Comparison of ENCODE assay signal across 18 cellular contexts in genomic region chr4:119035941-119036737, GRCh38.
DNase-seq lines count a peak whose midpoint lies in the region; ATAC-seq and TF ChIP-seq lines count a peak whose summit lies in the region.
"Had no signal": no experiment of that assay in that cellular context is flagged by ENCODE, and none has a peak within 500 bp of the region (broad histone marks: within the 10 kb centered on the region; RNA-seq: fewer than 3 reads in every experiment).

No MANE protein-coding gene starts in this region.

- H3K79me2 ChIP-seq in PC-3 (ENCODE audit: low read length) = no peaks in the 10 kb centered on the region

- POLR2A ChIA-PET in PC-3 (lab: Charles Lee; ENCODE audit: unreplicated experiment) = no interaction called here

- H3K4me2 ChIP-seq in PC-3 (ENCODE audit: low read length) = no peak overlapping the region

- H3K9ac ChIP-seq in PC-3 (ENCODE audit: low read length) = no peak overlapping the region

- no peaks in the 10 kb centered on the region for H4K20me1 ChIP-seq in PC-3 (ENCODE audit: low read length)

- in situ Hi-C loops in ACHN (cut with HindIII; ENCODE audit: low pct_ligation_motif_present, low pct_unique_long_range_greater_than_20kb, low sequenced_read_pairs) = no loop called here

- H3K9me2 ChIP-seq in PC-3 (replicated peaks; ENCODE audit: low read length) = no peaks in the 10 kb centered on the region

- H3F3A ChIP-seq in PC-3 (ENCODE audit: low read length, unreplicated experiment) = no peaks in the 10 kb centered on the region

- DNase-seq in ACHN (peak; percentile 8), PC-3 (peak; percentile 15), left cardiac atrium (peak; percentile 45), sciatic nerve (ENCODE audit: low spot score) (no peak), GM20000 (ENCODE audit: low spot score) (no peak), NCI-H226 (no peak), dorsolateral prefrontal cortex (no peak)
- DNase-seq: activated B cell treated with CpG ODN at 0.5 μM for 24 hours; activated effector memory CD4-positive, alpha-beta T cell treated with Interleukin-2 at 50 U/mL for 16 hours; amygdala; CD4-positive, alpha-beta memory T cell; DMS79; H9; NCI-H345; pancreas; stimulated activated naive B cell treated with anti-CD40 and anti-IgM and Interleukin-4, amounts not matched to agents 10 μg/mL and 1 μg/mL and 100 μg/mL, for 72 hours; T-helper 1 cell had no signal

- BruUV-seq in PC-3 (replicated peaks; lab: Mats Ljungman, UMichigan) = no TSS peak

- no peak for ATAC-seq in PC-3
- no peak for ATAC-seq in left cardiac atrium
- peak; percentile 10 for ATAC-seq in sciatic nerve
- no peak for ATAC-seq in HG02852 (IDR thresholded peaks at IDR 0.05; ENCODE audit: unreplicated experiment)
- ATAC-seq: pancreas; stimulated activated naive B cell treated with anti-CD40 and anti-IgM and Interleukin-4, amounts not matched to agents 10 μg/mL and 1 μg/mL and 100 μg/mL, for 72 hours had no signal

- TF ChIP-seq CTCF in PC-3 (conservative IDR thresholded peaks at IDR 0.05; ENCODE audit: low read depth, low read length) (no peak), GM20000 (IDR thresholded peaks at IDR 0.05; ENCODE audit: extremely low read depth, missing control alignments) (no peak), dorsolateral prefrontal cortex (IDR thresholded peaks at IDR 0.05 in 54 of 56, conservative IDR thresholded peaks at IDR 0.05 in 2 of 56; ENCODE audit: low read depth in 1 of 56, partially characterized antibody in 56 of 56) (no peak)

- H3K27me3 ChIP-seq in PC-3 (ENCODE audit: low read length) (no peaks in the 10 kb centered on the region), dorsolateral prefrontal cortex (no peaks in the 10 kb centered on the region)
- H3K27me3 ChIP-seq: pancreas had no signal

- H3K4me1 ChIP-seq in PC-3 (ENCODE audit: insufficient read depth, low read length) = no peaks in the 10 kb centered on the region
- H3K4me1 ChIP-seq: pancreas had no signal

- H3K9me3 ChIP-seq in PC-3 (ENCODE audit: low read length) = no peaks in the 10 kb centered on the region
- H3K9me3 ChIP-seq: pancreas had no signal

- H3K27ac ChIP-seq in PC-3 (ENCODE audit: low read length) (no peak overlapping the region), dorsolateral prefrontal cortex (peak overlapping the region in 11 of 59 donors; percentile 6 to 51 (median 18))
- H3K27ac ChIP-seq: pancreas had no signal

- intact Hi-C loops in PC-3 (cut with micrococcal nuclease) = no loop called here
- intact Hi-C loops in left cardiac atrium (cut with DNase I) = no loop called here
- intact Hi-C loops in sciatic nerve (cut with DNase I) = loop anchor here (10.0 kb wide), 1 partner anchor 249 kb away; no protein-coding TSS in a partner anchor
- intact Hi-C loops in dorsolateral prefrontal cortex (cut with DNase I) = no loop called here

- no peaks in the 10 kb centered on the region for H3K36me3 ChIP-seq in PC-3 (ENCODE audit: low read depth, low read length)
- H3K36me3 ChIP-seq: pancreas had no signal

- H3K4me3 ChIP-seq in PC-3 (ENCODE audit: low read length) = no peak overlapping the region
- no peak overlapping the region for H3K4me3 ChIP-seq in dorsolateral prefrontal cortex
- H3K4me3 ChIP-seq: pancreas had no signal

- CTCF ChIA-PET in PC-3 (lab: Charles Lee) = no interaction called here

- no peak overlapping the region for H2AFZ ChIP-seq in PC-3 (ENCODE audit: low read length)

Comparison
In these comparisons a context has a peak if more than half of its experiments do, and no peak if none do; other contexts are left out.
1. DNase-seq: peak in ACHN (single experiment), PC-3 (single experiment) and left cardiac atrium (single experiment); none in sciatic nerve (single experiment), GM20000 (single experiment), NCI-H226 (single experiment) and dorsolateral prefrontal cortex (0 of 10).